8 cellular contexts compared by ENCODE assay signal in genomic region chr20:64049060-64049886, GRCh38. TPM values are rescaled to one million over a fixed set of nuclear protein-coding genes. Genes with fewer than 3 reads are reported as not detected.
DNase-seq lines count a peak whose midpoint lies in the region; ATAC-seq and TF ChIP-seq lines count a peak whose summit lies in the region.

Gene SOX18, minus strand, starts transcription at chr20:64049639. Its CDS starts 123 bp downstream, at chr20:64049516.

- no peaks in the 10 kb centered on the region for H3K9me3 ChIP-seq in duodenal mucosa (ENCODE audit: control insufficient read depth in 1 of 2, low read length in 2 of 2)

- DNase-seq in GM12865 (ENCODE audit: low read depth) (peak; percentile 59), natural killer cell (no peak), NCI-H345 treated with DMSO at 0.1 percent for 48 hours (lab: John Stamatoyannopoulos, UW; ENCODE audit: unreplicated experiment) (no peak)
- DNase-seq in NK-92 treated with Interleukin-12 subunit alpha and Interleukin-12 subunit beta, amount 100 ng/mL, for 24 hours (lab: John Stamatoyannopoulos, UW) = no peak

- H3K36me3 Mint-ChIP-seq in natural killer cell = no peaks in the 10 kb centered on the region

- H3K9ac ChIP-seq in duodenal mucosa (ENCODE audit: low read depth in 1 of 2, low read length in 2 of 2) = no peak within 1 kb of the TSS

- peaks cover 22 to 35% of the 10 kb centered on the region in 2 donors for H3K27me3 Mint-ChIP-seq in natural killer cell (ENCODE audit: low read depth in 2 of 2)

- peak within 1 kb of the TSS; percentile 44 for H3K27ac ChIP-seq in duodenal mucosa (ENCODE audit: low read depth, low read length)

- no peak within 1 kb of the TSS for H3K4me3 Mint-ChIP-seq in natural killer cell

- ATAC-seq in natural killer cell = peak; percentile 45 to 71 (median 64)
- no peak for ATAC-seq in GM21360 (IDR thresholded peaks at IDR 0.05; ENCODE audit: unreplicated experiment)
- no peak for ATAC-seq in HG02973 (IDR thresholded peaks at IDR 0.05; ENCODE audit: unreplicated experiment)

- no peaks in the 10 kb centered on the region for H3K4me1 ChIP-seq in duodenal mucosa (ENCODE audit: control insufficient read depth in 1 of 2, insufficient read depth in 2 of 2, low read length in 2 of 2)

- intact Hi-C loops in natural killer cell (cut with micrococcal nuclease) = no loop called here

- no peak within 1 kb of the TSS for H3K27ac Mint-ChIP-seq in natural killer cell

- H3K4me3 ChIP-seq in GM12865 (ENCODE audit: low read depth, low read length) (no peak within 1 kb of the TSS), duodenal mucosa (ENCODE audit: low read depth in 1 of 2, low read length in 2 of 2) (no peak within 1 kb of the TSS)

- TF ChIP-seq CTCF in GM12865 (IDR thresholded peaks at IDR 0.05; ENCODE audit: insufficient read depth, low read depth, low read length, missing control alignments) (no peak), natural killer cell (IDR thresholded peaks at IDR 0.05) (no peak)

- H3K36me3 ChIP-seq in duodenal mucosa (ENCODE audit: control insufficient read depth in 1 of 2, insufficient read depth in 2 of 2, low read length in 2 of 2) = no peaks in the 10 kb centered on the region

- no peaks in the 10 kb centered on the region for H3K9me3 Mint-ChIP-seq in natural killer cell

- H3K27me3 ChIP-seq in duodenal mucosa (ENCODE audit: control insufficient read depth in 1 of 2, insufficient read depth in 2 of 2, low read length in 2 of 2) = peaks cover 66 to 75% of the 10 kb centered on the region in 2 donors

- H3K4me1 Mint-ChIP-seq in natural killer cell = peaks cover 0 to 3% of the 10 kb centered on the region in 2 donors

TF ChIP-seq in PFSK-1, 5 proteins besides CTCF, POLR2A, EP300 and RAD21:
- TF ChIP-seq REST (IDR thresholded peaks at IDR 0.05; ENCODE audit: insufficient read depth in 1 of 2, low read depth in 2 of 2, low read length in 2 of 2) (no peak), POLR2AphosphoS5 (IDR thresholded peaks at IDR 0.05; ENCODE audit: low read depth, low read length) (peak; percentile 18; the same call in 1 of the 2 replicates)
TF ChIP-seq in PFSK-1: peak in this region for 1.

RNA-seq across cellular contexts. Expression of gene SOX18, which starts in this region (rescaled TPM):
- polyA plus RNA-seq in PFSK-1 (2012; ENCODE audit: insufficient read length, low read depth) = 13.3 TPM
- not detected for total RNA-seq in natural killer cell

Comparison
In these comparisons a context has a peak if more than half of its experiments do, and no peak if none do; other contexts are left out.
1. Peak in ATAC-seq in natural killer cell; RNA of the gene not detected or under 1 TPM.